7 cellular contexts compared by ENCODE assay signal in genomic region chr17:17496189-17497064, GRCh38. TPM values are rescaled to one million over a fixed set of nuclear protein-coding genes. Genes with fewer than 3 reads are reported as not detected.
DNase-seq lines count a peak whose midpoint lies in the region; ATAC-seq and TF ChIP-seq lines count a peak whose summit lies in the region.

Gene RASD1, minus strand, starts transcription at chr17:17496395. Its CDS starts 214 bp downstream, at chr17:17496181.

- ATAC-seq in GM18502 (IDR thresholded peaks at IDR 0.05; ENCODE audit: poor library complexity, unreplicated experiment) (peak; percentile 80), HG03045 (IDR thresholded peaks at IDR 0.05; ENCODE audit: unreplicated experiment) (peak; percentile 60), right lobe of liver (peak; percentile 68 to 91 (median 86))

- WGBS in right lobe of liver (ENCODE audit: insufficient coverage, low coverage, low lambda C conversion rate, missing lambda C conversion rate), result 0% methylated on average over 26 of the region's 93 CpGs

- H3K9me3 ChIP-seq in right lobe of liver, result no peaks in the 10 kb centered on the region

- H3K27ac ChIP-seq in right lobe of liver, result peak within 1 kb of the TSS; percentile 82 to 91 (median 86)

- DNase-seq in NCI-H345 (lab: John Stamatoyannopoulos, UW) (peak; percentile 73), dermis blood vessel endothelial cell (peak; percentile 90), right lobe of liver (peak; percentile 94 to 95 (median 94))
- peak; percentile 72 for DNase-seq in activated CD4-positive, alpha-beta T cell treated with anti-CD3 and anti-CD28 coated beads, Interleukin-2, amount 50 U/mL, for 1 hour
- peak; percentile 78 for DNase-seq in stimulated activated CD4-positive, alpha-beta T cell treated with anti-CD3 and anti-CD28 coated beads, Interleukin-4, amount 100 ng/mL, for 24 hours

- intact Hi-C loops in right lobe of liver (cut with DNase I), result loop anchor here in 1 of 2 donors (5.0 kb wide), 1 partner anchor 71 kb away; no protein-coding TSS in a partner anchor

- H3K4me1 ChIP-seq in right lobe of liver, result peaks cover 0 to 20% (median 0%) of the 10 kb centered on the region in 4 donors

- H3K4me3 ChIP-seq in right lobe of liver, result peak within 1 kb of the TSS; percentile 55 to 71 (median 64)

- no peaks in the 10 kb centered on the region for H3K27me3 ChIP-seq in right lobe of liver

- TF ChIP-seq CTCF in right lobe of liver (IDR thresholded peaks at IDR 0.05), result peak; percentile 97 to 99 (median 98)

- H3K36me3 ChIP-seq in right lobe of liver, result peaks cover 0 to 3% (median 1%) of the 10 kb centered on the region in 4 donors

- TF ChIP-seq POLR2A in right lobe of liver (IDR thresholded peaks at IDR 0.05), result peak; percentile 100

RNA-seq across cellular contexts. Expression of gene RASD1, which starts in this region (rescaled TPM):
- total RNA-seq in dermis blood vessel endothelial cell (6.3 and 12.8 TPM in 2 replicates), right lobe of liver (100 to 1,000 TPM in 3 of 6 experiments, 10 to 100 TPM in 2, 1 to 10 TPM in 1; 1.0 to 230 (median 101) TPM)

Comparison
In these comparisons a context has a peak if more than half of its experiments do, and no peak if none do; other contexts are left out.
1. Peak in every context shown above with its lines: DNase-seq, ATAC-seq, H3K4me3 ChIP-seq and H3K27ac ChIP-seq.